ENCODE assay signal across 18 cellular contexts in genomic region chr11:90208857-90209256, GRCh38. TPM values are rescaled to one million over a fixed set of nuclear protein-coding genes. Genes with fewer than 3 reads are reported as not detected.
DNase-seq lines count a peak whose midpoint lies in the region; ATAC-seq and TF ChIP-seq lines count a peak whose summit lies in the region.
"Had no signal": no experiment of that assay in that cellular context is flagged by ENCODE, and none has a peak within 500 bp of the region (broad histone marks: within the 10 kb centered on the region; RNA-seq: fewer than 3 reads in every experiment).

No MANE protein-coding gene starts in this region.

- H3K9me3 Mint-ChIP-seq in MCF 10A (ENCODE audit: unreplicated experiment) = no peaks in the 10 kb centered on the region
- H3K9me3 Mint-ChIP-seq in Caco-2 (ENCODE audit: unreplicated experiment) = no peaks in the 10 kb centered on the region
- no peaks in the 10 kb centered on the region for H3K9me3 Mint-ChIP-seq in activated T-helper 17 cell treated with anti-CD3 and anti-CD28 coated beads, Interleukin-2, amount 50 U/mL, for 72 hours
- H3K9me3 Mint-ChIP-seq in naive thymus-derived CD8-positive, alpha-beta T cell = no peaks in the 10 kb centered on the region
- H3K9me3 Mint-ChIP-seq: CD14-positive monocyte had no signal

- 89 to 93% methylated on average over 2 of the region's 2 CpGs for WGBS in upper lobe of left lung, 2 donors

- H3K4me3 Mint-ChIP-seq in MCF 10A (ENCODE audit: unreplicated experiment) (no peak overlapping the region), Caco-2 (ENCODE audit: unreplicated experiment) (no peak overlapping the region)
- H3K4me3 Mint-ChIP-seq in activated T-helper 17 cell treated with anti-CD3 and anti-CD28 coated beads, Interleukin-2, amount 50 U/mL, for 72 hours = no peak overlapping the region
- no peak overlapping the region for H3K4me3 Mint-ChIP-seq in naive thymus-derived CD8-positive, alpha-beta T cell
- H3K4me3 Mint-ChIP-seq: CD14-positive monocyte had no signal

- H3K36me3 Mint-ChIP-seq in MCF 10A (ENCODE audit: insufficient read depth, unreplicated experiment) (peaks cover 89% of the 10 kb centered on the region), Caco-2 (ENCODE audit: insufficient read depth, unreplicated experiment) (peaks cover 87% of the 10 kb centered on the region)
- peaks cover 100% of the 10 kb centered on the region for H3K36me3 Mint-ChIP-seq in activated T-helper 17 cell treated with anti-CD3 and anti-CD28 coated beads, Interleukin-2, amount 50 U/mL, for 72 hours (ENCODE audit: low read depth)
- H3K36me3 Mint-ChIP-seq in naive thymus-derived CD8-positive, alpha-beta T cell = peaks cover 0 to 81% (median 2%) of the 10 kb centered on the region in 3 donors

- TF ChIP-seq POLR2A in breast epithelium (IDR thresholded peaks at IDR 0.05) = no peak
- no peak for TF ChIP-seq POLR2A in upper lobe of left lung (IDR thresholded peaks at IDR 0.05)

- H3K4me3 ChIP-seq in breast epithelium (no peak overlapping the region), Caco-2 (ENCODE audit: low read depth, low read length) (no peak overlapping the region), upper lobe of right lung (no peak overlapping the region), upper lobe of left lung (no peak overlapping the region)
- H3K4me3 ChIP-seq: GM23248, HAP-1 had no signal

- no peak for ATAC-seq in activated T-helper 17 cell treated with anti-CD3 and anti-CD28 coated beads, Interleukin-2, amount 50 U/mL, for 72 hours (replicated peaks)
- ATAC-seq in naive thymus-derived CD8-positive, alpha-beta T cell = no peak
- no peak for ATAC-seq in upper lobe of right lung
- ATAC-seq in upper lobe of left lung (ENCODE audit: low FRiP score in 2 of 2) = no peak
- ATAC-seq: Right ventricle myocardium inferior had no signal

- H3K27ac Mint-ChIP-seq in MCF 10A (ENCODE audit: low read depth, unreplicated experiment) = peak overlapping the region; percentile 76
- peak overlapping the region; percentile 3 for H3K27ac Mint-ChIP-seq in Caco-2 (ENCODE audit: unreplicated experiment)
- H3K27ac Mint-ChIP-seq in activated T-helper 17 cell treated with anti-CD3 and anti-CD28 coated beads, Interleukin-2, amount 50 U/mL, for 72 hours = peak overlapping the region; percentile 21
- H3K27ac Mint-ChIP-seq in naive thymus-derived CD8-positive, alpha-beta T cell = peak overlapping the region in 8 of 10 donors; percentile 2 to 49 (median 20)

- intact Hi-C loops in MCF 10A (cut with micrococcal nuclease) (loop anchor here (5.0 kb wide), 1 partner anchor 123 kb away; no protein-coding TSS in a partner anchor), breast epithelium (cut with DNase I; ENCODE audit: low total_unique reads) (no loop called here), Caco-2 (cut with micrococcal nuclease; ENCODE audit: unreplicated experiment) (loop anchor here (1.0 kb wide), 1 partner anchor 8 kb away; no protein-coding TSS in a partner anchor), upper lobe of right lung (cut with DNase I) (no loop called here)

- DNase-seq in MCF 10A (ENCODE audit: unreplicated experiment) (no peak), breast epithelium (ENCODE audit: low spot score in 2 of 2) (no peak), Caco-2 (no peak), upper lobe of right lung (no peak), upper lobe of left lung (no peak), NCI-H446 treated with DMSO at 0.1 percent for 48 hours (lab: John Stamatoyannopoulos, UW) (no peak)
- no peak for DNase-seq in naive thymus-derived CD8-positive, alpha-beta T cell
- DNase-seq: Calu3; GF-D8; GM23248; NCI-H1105; NCI-H510A; NCI-H748 treated with DMSO at 0.1 percent for 48 hours; NK-92 treated with Interleukin-12 subunit alpha and Interleukin-12 subunit beta, amount 100 ng/mL, for 24 hours had no signal

- H3K9me3 ChIP-seq in breast epithelium (no peaks in the 10 kb centered on the region), Caco-2 (no peaks in the 10 kb centered on the region), upper lobe of right lung (no peaks in the 10 kb centered on the region), upper lobe of left lung (no peaks in the 10 kb centered on the region)
- H3K9me3 ChIP-seq: HAP-1 had no signal

- CTCF ChIA-PET in MCF 10A (lab: Yijun Ruan, JAX) = no interaction called here
- CTCF ChIA-PET in Caco-2 (lab: Charles Lee) = no interaction called here

- H3K4me1 Mint-ChIP-seq in MCF 10A (ENCODE audit: insufficient read depth, unreplicated experiment) = peaks cover 19% of the 10 kb centered on the region
- peaks cover 7% of the 10 kb centered on the region for H3K4me1 Mint-ChIP-seq in Caco-2 (ENCODE audit: low read depth, unreplicated experiment)
- H3K4me1 Mint-ChIP-seq in activated T-helper 17 cell treated with anti-CD3 and anti-CD28 coated beads, Interleukin-2, amount 50 U/mL, for 72 hours = peaks cover 4% of the 10 kb centered on the region
- peaks cover 8 to 21% (median 13%) of the 10 kb centered on the region in 4 donors for H3K4me1 Mint-ChIP-seq in naive thymus-derived CD8-positive, alpha-beta T cell
- H3K4me1 Mint-ChIP-seq: CD14-positive monocyte had no signal

- TF ChIP-seq EP300 in upper lobe of left lung (IDR thresholded peaks at IDR 0.05) = no peak

- H3K27me3 ChIP-seq in breast epithelium (no peaks in the 10 kb centered on the region), Caco-2 (replicated peaks; ENCODE audit: control insufficient read depth, insufficient read depth, low read length) (no peaks in the 10 kb centered on the region), upper lobe of right lung (no peaks in the 10 kb centered on the region), upper lobe of left lung (no peaks in the 10 kb centered on the region)

- BruUV-seq in MCF 10A (replicated peaks; lab: Mats Ljungman, UMichigan) (no TSS peak), Caco-2 (replicated peaks; lab: Mats Ljungman, UMichigan) (no TSS peak)

- H3K27me3 Mint-ChIP-seq in MCF 10A (ENCODE audit: insufficient read depth, unreplicated experiment) (no peaks in the 10 kb centered on the region), Caco-2 (ENCODE audit: insufficient read depth, unreplicated experiment) (no peaks in the 10 kb centered on the region)
- H3K27me3 Mint-ChIP-seq in activated T-helper 17 cell treated with anti-CD3 and anti-CD28 coated beads, Interleukin-2, amount 50 U/mL, for 72 hours = no peaks in the 10 kb centered on the region
- no peaks in the 10 kb centered on the region for H3K27me3 Mint-ChIP-seq in naive thymus-derived CD8-positive, alpha-beta T cell

- no peaks in the 10 kb centered on the region for H3K36me3 ChIP-seq in breast epithelium
- no peaks in the 10 kb centered on the region; the same call in 1 of the 2 replicates for H3K36me3 ChIP-seq in Caco-2 (ENCODE audit: control insufficient read depth, insufficient read depth, low read length)
- peaks cover 97% of the 10 kb centered on the region for H3K36me3 ChIP-seq in upper lobe of right lung
- peaks cover 0 to 84% (median 24%) of the 10 kb centered on the region in 4 donors for H3K36me3 ChIP-seq in upper lobe of left lung

- H3K27ac ChIP-seq in breast epithelium (no peak overlapping the region), upper lobe of right lung (no peak overlapping the region), upper lobe of left lung (no peak overlapping the region)
- H3K27ac ChIP-seq: GM23248 had no signal

- TF ChIP-seq CTCF in MCF 10A (IDR thresholded peaks at IDR 0.05; ENCODE audit: unreplicated experiment) = no peak
- TF ChIP-seq CTCF in breast epithelium (IDR thresholded peaks at IDR 0.05) = no peak
- no peak for TF ChIP-seq CTCF in Caco-2 (IDR thresholded peaks at IDR 0.05; ENCODE audit: insufficient read depth in 1 of 2, low read depth in 1 of 2, low read length in 1 of 2, severe bottlenecking in 1 of 2, unreplicated experiment in 1 of 2)
- TF ChIP-seq CTCF in upper lobe of right lung (IDR thresholded peaks at IDR 0.05) = no peak
- no peak for TF ChIP-seq CTCF in upper lobe of left lung (IDR thresholded peaks at IDR 0.05)

- no peaks in the 10 kb centered on the region for H3K4me1 ChIP-seq in breast epithelium
- 0 out of 2 replicates have a peak, but pooled peaks cover 4% of the 10 kb centered on the region for H3K4me1 ChIP-seq in Caco-2
- no peaks in the 10 kb centered on the region for H3K4me1 ChIP-seq in upper lobe of right lung
- H3K4me1 ChIP-seq in upper lobe of left lung = no peaks in the 10 kb centered on the region
- H3K4me1 ChIP-seq: HAP-1 had no signal

- POLR2A ChIA-PET in MCF 10A (lab: Yijun Ruan, JAX) = no interaction called here
- POLR2A ChIA-PET in Caco-2 (lab: Charles Lee) = no interaction called here
- POLR2A ChIA-PET in naive thymus-derived CD8-positive, alpha-beta T cell (lab: Charles Lee) = no interaction called here

RNA-seq across cellular contexts. Expression of gene CHORDC1, which starts 14.0 kb away (rescaled TPM):
- total RNA-seq in MCF 10A (2022) (47.7 and 62.0 TPM in 2 replicates), breast epithelium (10 to 100 TPM; 39.5 to 79.5 (median 65.2) TPM), Caco-2 (2022) (194 and 227 TPM in 2 replicates), upper lobe of right lung (30.7 TPM), upper lobe of left lung (10 to 100 TPM; 12.8 to 47.4 (median 32.9) TPM)
- 100 to 1,000 TPM in 1 of 2 donors, 10 to 100 TPM in 1; 42.9 to 110 TPM for total RNA-seq in activated T-helper 17 cell treated with anti-CD3 and anti-CD28 coated beads, Interleukin-2, amount 50 U/mL, for 72 hours
- 10 to 100 TPM; 77.9 to 83.8 TPM for total RNA-seq in naive thymus-derived CD8-positive, alpha-beta T cell
- polyA plus RNA-seq in naive thymus-derived CD8-positive, alpha-beta T cell = 10 to 100 TPM; 12.8 to 27.4 (median 21.1) TPM

Comparison
In these comparisons a context has a peak if more than half of its experiments do, and no peak if none do; other contexts are left out.
1. intact Hi-C loops: an anchor here in MCF 10A (5.0 kb wide) and Caco-2 (1.0 kb wide); none called in breast epithelium and upper lobe of right lung.
2. H3K27ac Mint-ChIP-seq: peak in every context shown above with its lines; median percentile 76 in MCF 10A; 21 in activated T-helper 17 cell treated with anti-CD3 and anti-CD28 coated beads, Interleukin-2, amount 50 U/mL, for 72 hours; 20 in naive thymus-derived CD8-positive, alpha-beta T cell; 3 in Caco-2.